ENCODE assay signal across 9 cellular contexts in the genomic region with DNA sequence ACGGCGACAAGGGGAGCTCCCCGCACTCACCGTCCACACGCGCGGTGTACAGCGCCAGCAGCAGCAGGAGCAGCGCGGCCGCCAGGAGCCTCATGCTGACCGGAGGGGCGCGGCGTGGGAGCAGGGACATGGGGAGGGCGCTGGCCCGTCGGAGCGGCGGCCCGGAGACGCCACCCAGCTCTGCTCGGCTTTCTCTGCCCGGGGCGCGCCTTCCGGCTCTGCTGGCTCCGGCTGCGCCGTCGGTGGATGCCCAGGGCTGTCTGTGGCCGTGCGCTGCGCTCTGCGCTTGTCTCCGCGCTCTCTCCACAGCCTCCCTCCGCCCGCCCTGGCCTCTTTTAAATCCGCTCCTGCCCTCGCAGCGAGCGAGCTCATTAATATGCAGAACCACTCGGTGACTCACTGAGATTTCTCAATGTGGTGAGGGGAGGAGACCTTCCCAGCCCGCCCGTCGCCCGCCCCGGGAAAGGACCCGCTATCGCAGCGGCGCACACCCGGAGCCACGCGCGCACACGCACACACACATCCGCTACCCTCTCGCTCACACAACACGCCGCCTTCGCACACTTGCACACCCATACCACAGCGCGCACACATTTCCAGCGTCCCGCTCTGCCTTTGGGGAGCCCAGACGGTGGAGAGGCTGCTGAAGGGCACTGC. TPM values are rescaled to one million over a fixed set of nuclear protein-coding genes. Genes with fewer than 3 reads are reported as not detected.
DNase-seq lines count a peak whose midpoint lies in the region; ATAC-seq, FAIRE-seq and TF ChIP-seq lines count a peak whose summit lies in the region.
"Had no signal": no experiment of that assay in that cellular context is flagged by ENCODE, and none has a peak within 500 bp of the region (broad histone marks: within the 10 kb centered on the region; RNA-seq: fewer than 3 reads in every experiment).

A gene with protein sequence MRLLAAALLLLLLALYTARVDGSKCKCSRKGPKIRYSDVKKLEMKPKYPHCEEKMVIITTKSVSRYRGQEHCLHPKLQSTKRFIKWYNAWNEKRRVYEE (minus strand): TSS at position 307 of the 657 bp plus-strand sequence. CDS start 213 bp downstream, at position 94.

- TF ChIP-seq POLR2A in heart left ventricle (IDR thresholded peaks at IDR 0.05) (no peak), GM12891 (IDR thresholded peaks at IDR 0.05; ENCODE audit: low read depth, low read length) (no peak)

- H3K79me2 ChIP-seq in MM.1S (ENCODE audit: low read length) = no peaks in the 10 kb centered on the region

- H3K27me3 ChIP-seq in heart left ventricle = peaks cover 19 to 86% (median 50%) of the 10 kb centered on the region in 9 donors
- peaks cover 21% of the 10 kb centered on the region for H3K27me3 ChIP-seq in MM.1S (replicated peaks; ENCODE audit: insufficient read depth, low read length)

- intact Hi-C loops in heart left ventricle (cut with DNase I) = no loop called here
- intact Hi-C loops in activated T-helper 2 cell treated with anti-CD3 and anti-CD28 coated beads, Interferon-gamma antibody, Interleukin-2, Interleukin-4, amounts not matched to agents 10 μg/mL and 5 μg/mL and 100 μg/mL, durations not matched to agents 14 hours and 24 hours and 36 hours (cut with micrococcal nuclease) = no loop called here

- H3K9me2 ChIP-seq in MM.1S (replicated peaks; ENCODE audit: insufficient read depth, low read length) = no peaks in the 10 kb centered on the region

- 1 to 2% (median 1%) methylated on average over 42 to 68 of the region's 68 CpGs for WGBS in heart left ventricle, 4 donors

- H3K4me3 Mint-ChIP-seq in activated T-cell treated with anti-CD3 and anti-CD28 coated beads, Interleukin-2, amount 50 U/mL, for 4 hours = no peak within 1 kb of the TSS
- no peak within 1 kb of the TSS for H3K4me3 Mint-ChIP-seq in activated T-helper 2 cell treated with anti-CD3 and anti-CD28 coated beads, Interferon-gamma antibody, Interleukin-2, Interleukin-4, amounts not matched to agents 10 μg/mL and 5 μg/mL and 100 μg/mL, durations not matched to agents 14 hours and 24 hours and 36 hours (ENCODE audit: low read depth)

- peak; percentile 53 for ATAC-seq in activated T-cell treated with anti-CD3 and anti-CD28 coated beads, Interleukin-2, amount 50 U/mL, for 4 hours
- ATAC-seq in heart left ventricle = peak in 2 of 4 donors; percentile 56 to 87

- DNase-seq in NCI-H2196 (lab: John Stamatoyannopoulos, UW; ENCODE audit: unreplicated experiment) = peak; percentile 40
- DNase-seq in NCI-H2196 treated with DMSO at 0.1 percent for 48 hours (lab: John Stamatoyannopoulos, UW; ENCODE audit: unreplicated experiment) = no peak
- no peak for DNase-seq in activated T-cell treated with anti-CD3 and anti-CD28 coated beads, Interleukin-2, amount 50 U/mL, for 4 hours
- DNase-seq in heart left ventricle = peak in 1 of 5 donors; percentile 43
- peak; percentile 85 for DNase-seq in retina
- DNase-seq in activated T-helper 2 cell treated with anti-CD3 and anti-CD28 coated beads, Interferon-gamma antibody, Interleukin-2, Interleukin-4, amounts not matched to agents 10 μg/mL and 5 μg/mL and 100 μg/mL, durations not matched to agents 14 hours and 24 hours and 36 hours (ENCODE audit: low spot score) = no peak
- DNase-seq in MM.1S = no peak
- no peak for DNase-seq in GM12891 (ENCODE audit: insufficient read length, low spot score)

- H3K9me3 ChIP-seq in heart left ventricle (peaks cover 0 to 24% (median 0%) of the 10 kb centered on the region in 12 donors), MM.1S (replicated peaks; ENCODE audit: insufficient read depth, low read length) (no peaks in the 10 kb centered on the region)

- H3K4me1 Mint-ChIP-seq in activated T-cell treated with anti-CD3 and anti-CD28 coated beads, Interleukin-2, amount 50 U/mL, for 4 hours (ENCODE audit: low read depth) = no peaks in the 10 kb centered on the region
- no peaks in the 10 kb centered on the region for H3K4me1 Mint-ChIP-seq in activated T-helper 2 cell treated with anti-CD3 and anti-CD28 coated beads, Interferon-gamma antibody, Interleukin-2, Interleukin-4, amounts not matched to agents 10 μg/mL and 5 μg/mL and 100 μg/mL, durations not matched to agents 14 hours and 24 hours and 36 hours (ENCODE audit: low read depth)

- H3K27ac Mint-ChIP-seq in activated T-helper 2 cell treated with anti-CD3 and anti-CD28 coated beads, Interferon-gamma antibody, Interleukin-2, Interleukin-4, amounts not matched to agents 10 μg/mL and 5 μg/mL and 100 μg/mL, durations not matched to agents 14 hours and 24 hours and 36 hours = no peak within 1 kb of the TSS

- no peaks in the 10 kb centered on the region for H3F3A ChIP-seq in MM.1S (ENCODE audit: insufficient read depth, low read length)

- H3K4me2 ChIP-seq in MM.1S (ENCODE audit: low read depth, low read length) = no peak within 1 kb of the TSS

- no peaks in the 10 kb centered on the region for H3K36me3 Mint-ChIP-seq in activated T-cell treated with anti-CD3 and anti-CD28 coated beads, Interleukin-2, amount 50 U/mL, for 4 hours (ENCODE audit: insufficient read depth)
- H3K36me3 Mint-ChIP-seq in activated T-helper 2 cell treated with anti-CD3 and anti-CD28 coated beads, Interferon-gamma antibody, Interleukin-2, Interleukin-4, amounts not matched to agents 10 μg/mL and 5 μg/mL and 100 μg/mL, durations not matched to agents 14 hours and 24 hours and 36 hours (ENCODE audit: low read depth) = no peaks in the 10 kb centered on the region

- H3K4me1 ChIP-seq in heart left ventricle = peaks cover 0 to 11% (median 0%) of the 10 kb centered on the region in 12 donors
- H3K4me1 ChIP-seq in MM.1S (ENCODE audit: low read length) = no peaks in the 10 kb centered on the region

- no peak within 1 kb of the TSS for H2AFZ ChIP-seq in MM.1S (ENCODE audit: low read length)

- H3K27me3 Mint-ChIP-seq in activated T-cell treated with anti-CD3 and anti-CD28 coated beads, Interleukin-2, amount 50 U/mL, for 4 hours (ENCODE audit: low read depth) = peaks cover 45% of the 10 kb centered on the region
- H3K27me3 Mint-ChIP-seq in activated T-helper 2 cell treated with anti-CD3 and anti-CD28 coated beads, Interferon-gamma antibody, Interleukin-2, Interleukin-4, amounts not matched to agents 10 μg/mL and 5 μg/mL and 100 μg/mL, durations not matched to agents 14 hours and 24 hours and 36 hours (ENCODE audit: low read depth) = peaks cover 45% of the 10 kb centered on the region

- TF ChIP-seq CTCF in heart left ventricle (IDR thresholded peaks at IDR 0.05) (no peak), MM.1S (IDR thresholded peaks at IDR 0.05; ENCODE audit: low read length) (no peak)

- H4K20me1 ChIP-seq in MM.1S (ENCODE audit: insufficient read depth, low read length) = no peaks in the 10 kb centered on the region

- FAIRE-seq in GM12891 (lab: Jason Lieb, UNC) = no peak

- no peak within 1 kb of the TSS for H3K9ac ChIP-seq in MM.1S (ENCODE audit: low read length)

- H3K36me3 ChIP-seq in heart left ventricle (no peaks in the 10 kb centered on the region), MM.1S (replicated peaks; ENCODE audit: insufficient read depth, low read length) (no peaks in the 10 kb centered on the region)

- no peaks in the 10 kb centered on the region for H3K9me3 Mint-ChIP-seq in activated T-cell treated with anti-CD3 and anti-CD28 coated beads, Interleukin-2, amount 50 U/mL, for 4 hours
- no peaks in the 10 kb centered on the region for H3K9me3 Mint-ChIP-seq in activated T-helper 2 cell treated with anti-CD3 and anti-CD28 coated beads, Interferon-gamma antibody, Interleukin-2, Interleukin-4, amounts not matched to agents 10 μg/mL and 5 μg/mL and 100 μg/mL, durations not matched to agents 14 hours and 24 hours and 36 hours

- H3K4me3 ChIP-seq in heart left ventricle (peak within 1 kb of the TSS in 7 of 12 donors; percentile 12 to 30 (median 19)), MM.1S (ENCODE audit: low read length) (no peak within 1 kb of the TSS)

- no peak within 1 kb of the TSS for H3K27ac ChIP-seq in heart left ventricle
- H3K27ac ChIP-seq in MM.1S (ENCODE audit: low read length) = no peak within 1 kb of the TSS

TF ChIP-seq in GM12891, 5 proteins besides CTCF, POLR2A, EP300 and RAD21:
- no peak for TF ChIP-seq TAF1 (IDR thresholded peaks at IDR 0.05; ENCODE audit: low read depth, low read length)
- TF ChIP-seq SPI1 (IDR thresholded peaks at IDR 0.05; ENCODE audit: low read depth, low read length) = no peak
- TF ChIP-seq PAX5 (IDR thresholded peaks at IDR 0.05; ENCODE audit: insufficient read depth, low read length, severe bottlenecking) = no peak
- no peak for TF ChIP-seq POLR2AphosphoS5 (IDR thresholded peaks at IDR 0.05; ENCODE audit: low read depth, low read length)
- TF ChIP-seq POU2F2 (IDR thresholded peaks at IDR 0.05; ENCODE audit: low read depth, low read length) = no peak

RNA-seq across cellular contexts. Expression of the gene that starts here (rescaled TPM):
- total RNA-seq in activated T-cell treated with anti-CD3 and anti-CD28 coated beads, Interleukin-2, amount 50 U/mL, for 4 hours = not detected
- total RNA-seq in heart left ventricle = 10 to 100 TPM in 1 of 9 donors, 1 to 10 TPM in 3, under 1 TPM in 5; 0.26 to 31.8 (median 0.90) TPM
- polyA plus RNA-seq in heart left ventricle = under 1 TPM; 0.22 to 0.69 TPM
- not detected in 2 replicates for total RNA-seq in activated T-helper 2 cell treated with anti-CD3 and anti-CD28 coated beads, Interferon-gamma antibody, Interleukin-2, Interleukin-4, amounts not matched to agents 10 μg/mL and 5 μg/mL and 100 μg/mL, durations not matched to agents 14 hours and 24 hours and 36 hours
- 0.09 TPM for polyA plus RNA-seq in GM12891 (2012; ENCODE audit: low read depth, missing spikeins)
- total RNA-seq: T-helper 1 cell treated with Interleukin-12 subunit alpha and Interleukin-12 subunit beta and Interleukin-4 antibody, amounts not matched to agents 30 ng/mL and 1 ng/mL, for 36 hours had no signal

Comparison
In these comparisons a context has a peak if more than half of its experiments do, and no peak if none do; other contexts are left out.
1. DNase-seq: peak in NCI-H2196 (single experiment) and retina (single experiment); none in NCI-H2196 treated with DMSO at 0.1 percent for 48 hours (single experiment), activated T-cell treated with anti-CD3 and anti-CD28 coated beads, Interleukin-2, amount 50 U/mL, for 4 hours (single experiment), activated T-helper 2 cell treated with anti-CD3 and anti-CD28 coated beads, Interferon-gamma antibody, Interleukin-2, Interleukin-4, amounts not matched to agents 10 μg/mL and 5 μg/mL and 100 μg/mL, durations not matched to agents 14 hours and 24 hours and 36 hours (single experiment), MM.1S (single experiment) and GM12891 (single experiment).
2. Peak in ATAC-seq in activated T-cell treated with anti-CD3 and anti-CD28 coated beads, Interleukin-2, amount 50 U/mL, for 4 hours; RNA of the gene not detected or under 1 TPM.